23 cellular contexts compared by ENCODE assay signal in genomic region chr10:42937048-42937447, GRCh38.
A peak's percentile ranks its signal among the peaks of the same experiment; 100 is the strongest.
DNase-seq lines count a peak whose midpoint lies in the region; ATAC-seq and TF ChIP-seq lines count a peak whose summit lies in the region.
"Had no signal": no experiment of that assay in that cellular context is flagged by ENCODE, and none has a peak within 500 bp of the region (broad histone marks: within the 10 kb centered on the region; RNA-seq: fewer than 3 reads in every experiment).

No MANE protein-coding gene starts in this region.

- H3K79me2 ChIP-seq in SK-N-SH (ENCODE audit: insufficient read depth) = no peaks in the 10 kb centered on the region

- no peaks in the 10 kb centered on the region for H3K36me3 Mint-ChIP-seq in osteocyte (ENCODE audit: unreplicated experiment)
- H3K36me3 Mint-ChIP-seq: CD4-positive, alpha-beta memory T cell; CD4-positive, CD25-positive, alpha-beta regulatory T cell; CD8-positive, alpha-beta memory T cell had no signal

- H3K9me2 ChIP-seq in SK-N-SH = no peaks in the 10 kb centered on the region

- H3K4me3 ChIP-seq in lower leg skin (ENCODE audit: low read depth, poor library complexity, severe bottlenecking) (no peak overlapping the region), SK-N-SH (ENCODE audit: low read depth in 2 of 2, low read length in 1 of 2) (no peak overlapping the region)
- H3K4me3 ChIP-seq: BLaER1, GM12878 had no signal

- H3K4me2 ChIP-seq in SK-N-SH = no peak overlapping the region
- H3K4me2 ChIP-seq: BLaER1 had no signal

- H4K20me1 ChIP-seq in SK-N-SH (ENCODE audit: insufficient read depth) = no peaks in the 10 kb centered on the region
- H4K20me1 ChIP-seq: BLaER1 had no signal

- peaks cover 0 to 64% of the 10 kb centered on the region in 2 experiments; a peak in 2 of 4 replicates for H3K4me1 ChIP-seq in SK-N-SH (ENCODE audit: control insufficient read depth in 1 of 2, insufficient read depth in 2 of 2, low read depth in 1 of 2, low read length in 1 of 2)

- intact Hi-C loops in cardiac septum (cut with DNase I) (no loop called here), Right ventricle myocardium inferior (cut with DNase I) (no loop called here), lower leg skin (cut with DNase I; ENCODE audit: low total_unique reads) (no loop called here)

- CTCF ChIA-PET in SK-N-SH (lab: Yijun Ruan, JAX) = no interaction called here

- H3K9me3 Mint-ChIP-seq in osteocyte (ENCODE audit: unreplicated experiment) = no peaks in the 10 kb centered on the region
- H3K9me3 Mint-ChIP-seq: CD4-positive, alpha-beta memory T cell; CD4-positive, CD25-positive, alpha-beta regulatory T cell had no signal

- TF ChIP-seq EP300 in SK-N-SH (IDR thresholded peaks at IDR 0.05; ENCODE audit: borderline replicate concordance in 1 of 2, low read depth in 1 of 2, low read length in 1 of 2) = no peak

- no peak for TF ChIP-seq POLR2A in lower leg skin (IDR thresholded peaks at IDR 0.05)

- H3K27me3 Mint-ChIP-seq in osteocyte (ENCODE audit: unreplicated experiment) = peaks cover 23% of the 10 kb centered on the region

- H3K9ac ChIP-seq in SK-N-SH = no peak overlapping the region
- H3K9ac ChIP-seq: BLaER1 had no signal

- H3K36me3 ChIP-seq in SK-N-SH (replicated peaks in 1 of 2; ENCODE audit: control insufficient read depth in 1 of 2, insufficient read depth in 2 of 2, low read length in 1 of 2) = no peaks in the 10 kb centered on the region
- H3K36me3 ChIP-seq: BE2C, BLaER1 had no signal

- POLR2A ChIA-PET in SK-N-SH (lab: Yijun Ruan, JAX) = no interaction called here

- 88 to 91% methylated on average over 6 to 7 of the region's 7 CpGs for WGBS in lower leg skin, 2 donors
- WGBS in SK-N-SH (ENCODE audit: low lambda C conversion rate) = 64% methylated on average over 7 of the region's 7 CpGs

- peaks cover 5% of the 10 kb centered on the region for H3K4me1 Mint-ChIP-seq in osteocyte (ENCODE audit: unreplicated experiment)

- no peaks in the 10 kb centered on the region for H3K9me3 ChIP-seq in SK-N-SH
- H3K9me3 ChIP-seq: BE2C, BLaER1 had no signal

- no peak overlapping the region for H3K27ac Mint-ChIP-seq in osteocyte (ENCODE audit: unreplicated experiment)
- H3K27ac Mint-ChIP-seq: CD14-positive monocyte; CD4-positive, alpha-beta memory T cell; CD4-positive, CD25-positive, alpha-beta regulatory T cell; CD8-positive, alpha-beta memory T cell had no signal

- TF ChIP-seq RAD21 in SK-N-SH (IDR thresholded peaks at IDR 0.05; ENCODE audit: low read length) = no peak

- no peak overlapping the region for H3K4me3 Mint-ChIP-seq in osteocyte (ENCODE audit: unreplicated experiment)
- H3K4me3 Mint-ChIP-seq: CD14-positive monocyte; CD4-positive, alpha-beta memory T cell; CD4-positive, CD25-positive, alpha-beta regulatory T cell; CD8-positive, alpha-beta memory T cell had no signal

- peak; percentile 20 for DNase-seq in cardiac septum (ENCODE audit: low spot score)
- no peak for DNase-seq in Right ventricle myocardium inferior (ENCODE audit: missing footprints)
- DNase-seq in lower leg skin (ENCODE audit: low spot score in 2 of 2) = peak; percentile 7 to 68
- peak; percentile 69 for DNase-seq in osteocyte (ENCODE audit: extremely low spot score, unreplicated experiment)
- DNase-seq in SK-N-SH = no peak
- DNase-seq: 8988T; ACHN; BE2C; C1 segment of cervical spinal cord; CD4-positive, alpha-beta memory T cell; CD4-positive, CD25-positive, alpha-beta regulatory T cell; CD8-positive, alpha-beta memory T cell; COR-L47; DMS 273 treated with DMSO at 0.1 percent for 48 hours; DMS153; DMS79; DND-41; EL; GDM1 had no signal

- H2AFZ ChIP-seq in SK-N-SH (ENCODE audit: low read depth) = no peak overlapping the region

- no peaks in the 10 kb centered on the region for H3F3A ChIP-seq in SK-N-SH (replicated peaks; ENCODE audit: insufficient read depth)

- H3K27ac ChIP-seq in SK-N-SH (ENCODE audit: low read depth in 2 of 2, low read length in 1 of 2) = no peak overlapping the region
- H3K27ac ChIP-seq: BLaER1 had no signal

- no peaks in the 10 kb centered on the region for H3K27me3 ChIP-seq in SK-N-SH (ENCODE audit: insufficient read depth)
- H3K27me3 ChIP-seq: BE2C had no signal

- TF ChIP-seq CTCF in lower leg skin (IDR thresholded peaks at IDR 0.05) (no peak), osteocyte (IDR thresholded peaks at IDR 0.05) (no peak), SK-N-SH (IDR thresholded peaks at IDR 0.05) (no peak)

- ATAC-seq in Right ventricle myocardium inferior = no peak
- no peak for ATAC-seq in GM21825 (IDR thresholded peaks at IDR 0.05; ENCODE audit: unreplicated experiment)
- ATAC-seq: GM12878 had no signal

TF ChIP-seq in SK-N-SH, 30 proteins besides CTCF, POLR2A, EP300 and RAD21:
- TF ChIP-seq FOSL2 (IDR thresholded peaks at IDR 0.05; ENCODE audit: borderline replicate concordance, low read depth) = no peak
- TF ChIP-seq RXRA (IDR thresholded peaks at IDR 0.05; ENCODE audit: borderline replicate concordance, low read depth) = no peak
- TF ChIP-seq, protein P1, sequence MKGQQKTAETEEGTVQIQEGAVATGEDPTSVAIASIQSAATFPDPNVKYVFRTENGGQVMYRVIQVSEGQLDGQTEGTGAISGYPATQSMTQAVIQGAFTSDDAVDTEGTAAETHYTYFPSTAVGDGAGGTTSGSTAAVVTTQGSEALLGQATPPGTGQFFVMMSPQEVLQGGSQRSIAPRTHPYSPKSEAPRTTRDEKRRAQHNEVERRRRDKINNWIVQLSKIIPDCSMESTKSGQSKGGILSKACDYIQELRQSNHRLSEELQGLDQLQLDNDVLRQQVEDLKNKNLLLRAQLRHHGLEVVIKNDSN (IDR thresholded peaks at IDR 0.05; ENCODE audit: borderline replicate concordance, low read depth) = no peak
- TF ChIP-seq, protein P2, sequence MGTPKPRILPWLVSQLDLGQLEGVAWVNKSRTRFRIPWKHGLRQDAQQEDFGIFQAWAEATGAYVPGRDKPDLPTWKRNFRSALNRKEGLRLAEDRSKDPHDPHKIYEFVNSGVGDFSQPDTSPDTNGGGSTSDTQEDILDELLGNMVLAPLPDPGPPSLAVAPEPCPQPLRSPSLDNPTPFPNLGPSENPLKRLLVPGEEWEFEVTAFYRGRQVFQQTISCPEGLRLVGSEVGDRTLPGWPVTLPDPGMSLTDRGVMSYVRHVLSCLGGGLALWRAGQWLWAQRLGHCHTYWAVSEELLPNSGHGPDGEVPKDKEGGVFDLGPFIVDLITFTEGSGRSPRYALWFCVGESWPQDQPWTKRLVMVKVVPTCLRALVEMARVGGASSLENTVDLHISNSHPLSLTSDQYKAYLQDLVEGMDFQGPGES (IDR thresholded peaks at IDR 0.05; ENCODE audit: low read depth, low read length) = no peak
- no peak for TF ChIP-seq NFIC (IDR thresholded peaks at IDR 0.05; ENCODE audit: borderline replicate concordance)
- TF ChIP-seq TAF1 (IDR thresholded peaks at IDR 0.05; ENCODE audit: borderline replicate concordance, low read depth, low read length) = no peak
- TF ChIP-seq PBX3 (IDR thresholded peaks at IDR 0.05) = no peak
- TF ChIP-seq CHD2 (IDR thresholded peaks at IDR 0.05; ENCODE audit: low read length, partially characterized antibody) = no peak
- TF ChIP-seq GATA2 (CRISPR knock-in tag; IDR thresholded peaks at IDR 0.05) = no peak
- TF ChIP-seq FOXJ3 (CRISPR knock-in tag; IDR thresholded peaks at IDR 0.05) = no peak
- TF ChIP-seq JUND (IDR thresholded peaks at IDR 0.05) = no peak
- TF ChIP-seq SMC3 (IDR thresholded peaks at IDR 0.05; ENCODE audit: low read depth, low read length) = no peak
- no peak for TF ChIP-seq USF2 (IDR thresholded peaks at IDR 0.05; ENCODE audit: borderline replicate concordance, low read depth, low read length)
- no peak for TF ChIP-seq MAX (IDR thresholded peaks at IDR 0.05; ENCODE audit: low read depth)
- TF ChIP-seq SIN3A (IDR thresholded peaks at IDR 0.05; ENCODE audit: borderline replicate concordance, low read depth, low read length) = no peak
- no peak for TF ChIP-seq MXI1 (IDR thresholded peaks at IDR 0.05; ENCODE audit: low read depth, low read length)
- no peak for TF ChIP-seq GABPA (IDR thresholded peaks at IDR 0.05; ENCODE audit: low read depth)
- no peak for TF ChIP-seq MEF2A (IDR thresholded peaks at IDR 0.05; ENCODE audit: borderline replicate concordance, low read depth)
- no peak for TF ChIP-seq POLR2AphosphoS5 (IDR thresholded peaks at IDR 0.05; ENCODE audit: low read depth, low read length)
- TF ChIP-seq RFX5 (IDR thresholded peaks at IDR 0.05; ENCODE audit: low read length) = no peak

Comparison
In these comparisons a context has a peak if more than half of its experiments do, and no peak if none do; other contexts are left out.
1. DNase-seq: peak in cardiac septum (single experiment), lower leg skin (2 of 2) and osteocyte (single experiment); none in Right ventricle myocardium inferior (single experiment) and SK-N-SH (single experiment).